In the genomic region with DNA sequence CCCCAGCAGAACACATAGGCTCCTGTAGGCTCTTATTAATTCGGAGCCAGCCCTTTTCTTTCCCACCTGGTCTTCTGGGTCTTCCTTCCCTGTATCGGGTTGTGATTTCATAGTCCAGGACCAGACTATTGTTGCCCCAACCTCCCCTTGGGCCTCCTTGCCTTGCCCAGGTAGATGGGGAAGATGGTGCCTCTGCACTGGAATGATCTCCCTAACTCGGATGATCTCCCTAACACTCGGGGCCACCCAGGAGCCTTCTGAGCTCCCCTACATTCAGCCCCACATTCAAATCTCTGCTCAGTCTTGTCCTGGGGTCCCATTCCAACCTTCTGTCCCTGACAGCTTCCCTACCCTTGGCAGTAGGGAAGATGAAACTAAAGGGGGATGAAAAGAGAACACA, we compare ENCODE assay signal across 17 cellular contexts. TPM values are rescaled to one million over a fixed set of nuclear protein-coding genes. Genes with fewer than 3 reads are reported as not detected.
DNase-seq lines count a peak whose midpoint lies in the region; ATAC-seq and TF ChIP-seq lines count a peak whose summit lies in the region.
"Had no signal": no experiment of that assay in that cellular context is flagged by ENCODE, and none has a peak within 500 bp of the region (broad histone marks: within the 10 kb centered on the region; RNA-seq: fewer than 3 reads in every experiment).

No MANE protein-coding gene starts in this region.

- H3K9me3 ChIP-seq in T-helper 17 cell (ENCODE audit: control insufficient read depth, low read length, poor library complexity, severe bottlenecking), result no peaks in the 10 kb centered on the region
- H3K9me3 ChIP-seq in esophagus squamous epithelium, result no peaks in the 10 kb centered on the region
- H3K9me3 ChIP-seq in testis, result no peaks in the 10 kb centered on the region
- H3K9me3 ChIP-seq: A549, tibial artery had no signal

- H3K27me3 Mint-ChIP-seq in activated CD4-positive, alpha-beta T cell treated with anti-CD3 and anti-CD28 coated beads, Interleukin-2, amount 10 ng/mL, durations not matched to agents 7 days and 5 days, result no peaks in the 10 kb centered on the region
- H3K27me3 Mint-ChIP-seq in T-helper 17 cell, result no peaks in the 10 kb centered on the region
- H3K27me3 Mint-ChIP-seq in stimulated activated memory B cell treated with anti-CD40 and anti-IgM and Interleukin-4, amounts not matched to agents 10 μg/mL and 1 μg/mL and 100 μg/mL, for 72 hours, result no peaks in the 10 kb centered on the region

- DNase-seq in activated CD4-positive, alpha-beta T cell treated with anti-CD3 and anti-CD28 coated beads, Interleukin-2, amount 10 ng/mL, durations not matched to agents 7 days and 5 days, result no peak
- DNase-seq in activated CD4-positive, alpha-beta T cell treated with anti-CD3 and anti-CD28 coated beads for 48 hours, result no peak
- DNase-seq in T-helper 17 cell (peak in 1 of 3 donors; percentile 2), esophagus squamous epithelium (lab: John Stamatoyannopoulos, UW) (no peak), KG1 (lab: John Stamatoyannopoulos, UW) (no peak), amniotic stem cell (lab: John Stamatoyannopoulos, UW) (no peak), testis (no peak)
- DNase-seq: DMS 273 treated with DMSO at 0.1 percent for 48 hours, foreskin fibroblast, NCI-H1436, NCI-H82, SIG-M5, WERI-Rb-1 had no signal

- CTCF ChIA-PET in activated CD4-positive, alpha-beta T cell treated with anti-CD3 and anti-CD28 coated beads, Interleukin-2, amount 10 ng/mL, durations not matched to agents 7 days and 5 days (lab: Charles Lee), result interaction anchor here (1.7 to 2.3 kb wide), 2 partner anchors 8 to 67 kb away, joined by 6 to 7 read pairs; no protein-coding TSS in a partner anchor

- H3K36me3 ChIP-seq in esophagus squamous epithelium (no peaks in the 10 kb centered on the region), testis (ENCODE audit: low read depth, missing control alignments) (no peaks in the 10 kb centered on the region)
- H3K36me3 ChIP-seq: WERI-Rb-1 had no signal

- H3K27ac ChIP-seq in esophagus squamous epithelium (peak overlapping the region in 3 of 4 donors; percentile 12 to 98 (median 50)), testis (no peak overlapping the region)
- H3K27ac ChIP-seq: WERI-Rb-1 had no signal

- no peak for TF ChIP-seq CTCF in esophagus squamous epithelium (IDR thresholded peaks at IDR 0.05)
- TF ChIP-seq CTCF in testis (IDR thresholded peaks at IDR 0.05), result no peak

- H3K27me3 ChIP-seq in esophagus squamous epithelium (no peaks in the 10 kb centered on the region), testis (no peaks in the 10 kb centered on the region)
- H3K27me3 ChIP-seq: tibial artery had no signal

- peaks cover 21% of the 10 kb centered on the region for H3K36me3 Mint-ChIP-seq in activated CD4-positive, alpha-beta T cell treated with anti-CD3 and anti-CD28 coated beads, Interleukin-2, amount 10 ng/mL, durations not matched to agents 7 days and 5 days (ENCODE audit: low read depth)
- H3K36me3 Mint-ChIP-seq in T-helper 17 cell (ENCODE audit: low read depth), result peaks cover 3% of the 10 kb centered on the region
- peaks cover 14% of the 10 kb centered on the region for H3K36me3 Mint-ChIP-seq in stimulated activated memory B cell treated with anti-CD40 and anti-IgM and Interleukin-4, amounts not matched to agents 10 μg/mL and 1 μg/mL and 100 μg/mL, for 72 hours

- no peak for ATAC-seq in T-helper 17 cell
- no peak for ATAC-seq in stimulated activated memory B cell treated with anti-CD40 and anti-IgM and Interleukin-4, amounts not matched to agents 10 μg/mL and 1 μg/mL and 100 μg/mL, for 72 hours
- ATAC-seq: A549 had no signal

- no peak overlapping the region for H3K4me3 Mint-ChIP-seq in activated CD4-positive, alpha-beta T cell treated with anti-CD3 and anti-CD28 coated beads, Interleukin-2, amount 10 ng/mL, durations not matched to agents 7 days and 5 days
- H3K4me3 Mint-ChIP-seq in T-helper 17 cell, result peak overlapping the region; percentile 25
- H3K4me3 Mint-ChIP-seq in stimulated activated memory B cell treated with anti-CD40 and anti-IgM and Interleukin-4, amounts not matched to agents 10 μg/mL and 1 μg/mL and 100 μg/mL, for 72 hours, result no peak overlapping the region

- H3K4me3 ChIP-seq in esophagus squamous epithelium (no peak overlapping the region), testis (no peak overlapping the region)
- H3K4me3 ChIP-seq: A549, tibial artery had no signal

- POLR2A ChIA-PET in activated CD4-positive, alpha-beta T cell treated with anti-CD3 and anti-CD28 coated beads, Interleukin-2, amount 10 ng/mL, durations not matched to agents 7 days and 5 days (lab: Charles Lee), result no interaction called here

- TF ChIP-seq POLR2A in esophagus squamous epithelium (IDR thresholded peaks at IDR 0.05) (no peak), testis (IDR thresholded peaks at IDR 0.05) (no peak)

- no peaks in the 10 kb centered on the region for H3K9me3 Mint-ChIP-seq in activated CD4-positive, alpha-beta T cell treated with anti-CD3 and anti-CD28 coated beads, Interleukin-2, amount 10 ng/mL, durations not matched to agents 7 days and 5 days
- no peaks in the 10 kb centered on the region for H3K9me3 Mint-ChIP-seq in stimulated activated memory B cell treated with anti-CD40 and anti-IgM and Interleukin-4, amounts not matched to agents 10 μg/mL and 1 μg/mL and 100 μg/mL, for 72 hours

- intact Hi-C loops in esophagus squamous epithelium (cut with DNase I), result loop anchor here (10.0 kb wide), 1 partner anchor 238 kb away; a partner anchor contains a TSS
- intact Hi-C loops in testis (cut with DNase I; ENCODE audit: low total_unique reads), result loop anchor here (5.0 to 10.0 kb wide), 2 partner anchors 76 to 218 kb away; no protein-coding TSS in a partner anchor

- peak overlapping the region; percentile 98 for H3K27ac Mint-ChIP-seq in activated CD4-positive, alpha-beta T cell treated with anti-CD3 and anti-CD28 coated beads, Interleukin-2, amount 10 ng/mL, durations not matched to agents 7 days and 5 days
- peak overlapping the region; percentile 100 for H3K27ac Mint-ChIP-seq in T-helper 17 cell
- H3K27ac Mint-ChIP-seq in stimulated activated memory B cell treated with anti-CD40 and anti-IgM and Interleukin-4, amounts not matched to agents 10 μg/mL and 1 μg/mL and 100 μg/mL, for 72 hours, result peak overlapping the region; percentile 81

- WGBS in esophagus squamous epithelium, 2 donors, result 71 to 100% methylated on average over 4 of the region's 4 CpGs
- 74 to 92% methylated on average over 4 of the region's 4 CpGs for WGBS in testis, 2 donors

- H3K4me1 ChIP-seq in esophagus squamous epithelium (peaks cover 51 to 82% (median 62%) of the 10 kb centered on the region in 3 donors), testis (peaks cover 32% of the 10 kb centered on the region)

- peaks cover 57% of the 10 kb centered on the region for H3K4me1 Mint-ChIP-seq in activated CD4-positive, alpha-beta T cell treated with anti-CD3 and anti-CD28 coated beads, Interleukin-2, amount 10 ng/mL, durations not matched to agents 7 days and 5 days
- H3K4me1 Mint-ChIP-seq in T-helper 17 cell, result peaks cover 46% of the 10 kb centered on the region
- peaks cover 75% of the 10 kb centered on the region for H3K4me1 Mint-ChIP-seq in stimulated activated memory B cell treated with anti-CD40 and anti-IgM and Interleukin-4, amounts not matched to agents 10 μg/mL and 1 μg/mL and 100 μg/mL, for 72 hours

RNA-seq across cellular contexts. Expression of a gene that starts 2.7 kb away (rescaled TPM):
- 100 to 1,000 TPM; 289 to 302 TPM for total RNA-seq in activated CD4-positive, alpha-beta T cell treated with anti-CD3 and anti-CD28 coated beads, Interleukin-2, amount 10 ng/mL, durations not matched to agents 7 days and 5 days
- total RNA-seq in T-helper 17 cell (100 to 1,000 TPM; 590 to 639 TPM), esophagus squamous epithelium (10 to 100 TPM in 2 of 4 donors, 1 to 10 TPM in 2; 8.3 to 52.9 (median 13.1) TPM), testis (10 to 100 TPM; 20.2 to 22.5 TPM)
- polyA plus RNA-seq in testis (ENCODE audit: insufficient read depth, low read depth, low replicate concordance), result 31.7 TPM

RNA-seq across cellular contexts. Expression of a gene that starts 50.1 kb away (rescaled TPM):
- under 1 TPM; 0.25 to 0.33 TPM for total RNA-seq in activated CD4-positive, alpha-beta T cell treated with anti-CD3 and anti-CD28 coated beads, Interleukin-2, amount 10 ng/mL, durations not matched to agents 7 days and 5 days
- not detected for total RNA-seq in T-helper 17 cell
- not detected for total RNA-seq in esophagus squamous epithelium
- 10 to 100 TPM in 1 of 2 donors, 1 to 10 TPM in 1; 2.2 to 12.4 TPM for total RNA-seq in testis
- 5.4 TPM for polyA plus RNA-seq in testis (ENCODE audit: insufficient read depth, low read depth, low replicate concordance)
- total RNA-seq: myocyte had no signal
- polyA plus RNA-seq: A549 had no signal

Comparison
In these comparisons a context has a peak if more than half of its experiments do, and no peak if none do; other contexts are left out.
1. H3K27ac ChIP-seq: peak in esophagus squamous epithelium (3 of 4); none in testis (0 of 2).
2. RNA of a gene that starts 2.7 kb away (total RNA-seq): 590 to 639 TPM in T-helper 17 cell and 289 to 302 TPM in activated CD4-positive, alpha-beta T cell treated with anti-CD3 and anti-CD28 coated beads, Interleukin-2, amount 10 ng/mL, durations not matched to agents 7 days and 5 days; 20.2 to 22.5 TPM in testis and 8.3 to 52.9 TPM in esophagus squamous epithelium; every median in the first group is over 4 times any median in the second.
3. Peak in every context shown above with its lines, with median percentiles within 50 percentile points of each other: H3K27ac Mint-ChIP-seq.